9 cellular contexts compared by ENCODE assay signal in the genomic region with DNA sequence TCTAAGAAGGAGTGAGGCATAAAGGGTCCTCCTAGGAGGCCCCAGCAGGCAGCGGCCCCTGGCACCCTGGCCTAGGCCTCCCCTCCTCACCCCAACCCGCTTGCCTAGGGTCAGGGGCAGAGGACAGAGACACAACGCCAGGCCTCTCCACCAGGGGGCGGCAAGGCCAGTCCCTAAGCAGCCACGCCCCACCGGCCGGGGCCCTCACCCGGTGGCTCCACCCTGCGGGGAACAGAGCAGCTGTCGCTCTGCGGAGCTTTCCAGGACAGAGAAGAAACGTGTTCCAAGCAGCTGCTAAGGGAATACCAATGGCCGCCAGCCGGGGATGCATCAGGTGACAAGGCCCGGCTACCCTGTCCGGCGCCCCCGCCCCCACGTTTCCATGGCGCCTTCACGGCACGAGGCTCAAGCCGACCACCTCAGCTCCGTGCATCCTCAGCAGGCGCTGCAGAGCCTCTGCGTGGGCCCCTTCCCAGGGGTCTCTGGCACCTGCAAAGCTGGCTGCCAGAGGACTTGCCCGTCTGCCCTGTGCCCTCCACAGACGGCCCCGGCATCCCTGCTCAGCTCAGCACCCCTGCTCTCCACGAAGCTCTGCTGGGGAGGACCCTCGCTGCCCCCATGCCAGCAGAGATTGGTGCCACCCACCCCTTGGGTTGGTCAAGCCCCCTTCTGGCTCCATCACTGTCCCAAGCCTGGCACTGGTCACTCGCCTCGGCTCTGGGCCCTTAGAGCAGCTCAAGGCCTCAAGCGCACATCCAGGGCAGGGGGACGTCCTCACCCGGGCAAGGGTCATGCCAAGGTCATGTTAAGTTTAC. TPM values are rescaled to one million over a fixed set of nuclear protein-coding genes. Genes with fewer than 3 reads are reported as not detected.
DNase-seq lines count a peak whose midpoint lies in the region; ATAC-seq, FAIRE-seq and TF ChIP-seq lines count a peak whose summit lies in the region.
"Had no signal": no experiment of that assay in that cellular context is flagged by ENCODE, and none has a peak within 500 bp of the region (broad histone marks: within the 10 kb centered on the region; RNA-seq: fewer than 3 reads in every experiment).

No MANE protein-coding gene starts in this region.

- H3K27ac ChIP-seq in duodenal mucosa (ENCODE audit: low read depth, low read length) (peak overlapping the region; percentile 20), lower lobe of right lung (no peak overlapping the region)

- POLR2A ChIA-PET in activated CD4-positive, alpha-beta memory T cell treated with anti-CD3 and anti-CD28 coated beads for 36 hours (lab: Charles Lee) = interaction anchor here (0.9 to 1.4 kb wide), 3 partner anchors 13 to 40 kb away, joined by 3 to 5 read pairs (median 3); a partner anchor contains a TSS

- H3K36me3 ChIP-seq in duodenal mucosa (ENCODE audit: control insufficient read depth in 1 of 2, insufficient read depth in 2 of 2, low read length in 2 of 2) (peaks cover 16 to 50% of the 10 kb centered on the region in 2 donors), lower lobe of right lung (peaks cover 46% of the 10 kb centered on the region)

- CTCF ChIA-PET in activated CD4-positive, alpha-beta memory T cell treated with anti-CD3 and anti-CD28 coated beads for 36 hours (lab: Charles Lee) = interaction anchor here (0.6 to 2.1 kb wide), 32 partner anchors 8 to 532 kb away, joined by 3 to 25 read pairs (median 6); a partner anchor contains a TSS

- ATAC-seq in HG03521 (IDR thresholded peaks at IDR 0.05; ENCODE audit: unreplicated experiment) (peak; percentile 68), lower lobe of right lung (peak; percentile 85 to 90), GM21515 (IDR thresholded peaks at IDR 0.05; ENCODE audit: unreplicated experiment) (no peak)

- no peak overlapping the region for H3K27ac Mint-ChIP-seq in activated CD4-positive, alpha-beta memory T cell treated with anti-CD3 and anti-CD28 coated beads for 36 hours

- intact Hi-C loops in activated CD4-positive, alpha-beta memory T cell treated with anti-CD3 and anti-CD28 coated beads for 36 hours (cut with micrococcal nuclease) = no loop called here
- intact Hi-C loops in lower lobe of right lung (cut with DNase I) = no loop called here

- H3K9me3 Mint-ChIP-seq in activated CD4-positive, alpha-beta memory T cell treated with anti-CD3 and anti-CD28 coated beads for 36 hours = no peaks in the 10 kb centered on the region

- peaks cover 37% of the 10 kb centered on the region for H3K4me1 Mint-ChIP-seq in activated CD4-positive, alpha-beta memory T cell treated with anti-CD3 and anti-CD28 coated beads for 36 hours (ENCODE audit: low read depth)

- TF ChIP-seq CTCF in lower lobe of right lung (IDR thresholded peaks at IDR 0.05) = peak; percentile 95

- H3K4me3 ChIP-seq in duodenal mucosa (ENCODE audit: low read depth in 1 of 2, low read length in 2 of 2) (peak overlapping the region in 1 of 2 donors; percentile 7), lower lobe of right lung (peak overlapping the region; percentile 32)

- no peak overlapping the region for H3K9ac ChIP-seq in duodenal mucosa (ENCODE audit: low read depth in 1 of 2, low read length in 2 of 2)

- H3K27me3 ChIP-seq in duodenal mucosa (ENCODE audit: control insufficient read depth in 1 of 2, insufficient read depth in 2 of 2, low read length in 2 of 2) = no peaks in the 10 kb centered on the region
- no peaks in the 10 kb centered on the region for H3K27me3 ChIP-seq in lower lobe of right lung (ENCODE audit: low read depth)

- H3K36me3 Mint-ChIP-seq in activated CD4-positive, alpha-beta memory T cell treated with anti-CD3 and anti-CD28 coated beads for 36 hours = peaks cover 26% of the 10 kb centered on the region

- no peak overlapping the region for H3K4me3 Mint-ChIP-seq in activated CD4-positive, alpha-beta memory T cell treated with anti-CD3 and anti-CD28 coated beads for 36 hours

- H3K4me1 ChIP-seq in duodenal mucosa (ENCODE audit: control insufficient read depth in 1 of 2, insufficient read depth in 2 of 2, low read length in 2 of 2) = peaks cover 28 to 36% of the 10 kb centered on the region in 2 donors
- peaks cover 56% of the 10 kb centered on the region for H3K4me1 ChIP-seq in lower lobe of right lung

- no peaks in the 10 kb centered on the region for H3K27me3 Mint-ChIP-seq in activated CD4-positive, alpha-beta memory T cell treated with anti-CD3 and anti-CD28 coated beads for 36 hours

- FAIRE-seq in GM12891 (lab: Jason Lieb, UNC) = peak; percentile 90

- no peak for TF ChIP-seq POLR2A in GM12891 (IDR thresholded peaks at IDR 0.05; ENCODE audit: low read depth, low read length)

- DNase-seq in GM12891 (ENCODE audit: insufficient read length, low spot score) = peak; percentile 99
- DNase-seq in NCI-H69 (lab: John Stamatoyannopoulos, UW) = peak; percentile 97
- peak; percentile 92 for DNase-seq in activated CD4-positive, alpha-beta memory T cell treated with anti-CD3 and anti-CD28 coated beads for 36 hours
- peak; percentile 94 for DNase-seq in lower lobe of right lung
- DNase-seq in stimulated activated CD4-positive, alpha-beta T cell treated with anti-CD3 and anti-CD28 coated beads, TNF-alpha, amount 100 ng/mL, for 4 hours (ENCODE audit: low read depth in 3 of 3) = peak; percentile 68 to 80 (median 76)

- H3K9me3 ChIP-seq in duodenal mucosa (ENCODE audit: control insufficient read depth in 1 of 2, low read length in 2 of 2) = no peaks in the 10 kb centered on the region
- H3K9me3 ChIP-seq in lower lobe of right lung = no peaks in the 10 kb centered on the region

TF ChIP-seq in GM12891, 5 proteins besides CTCF, POLR2A, EP300 and RAD21:
- TF ChIP-seq TAF1 (IDR thresholded peaks at IDR 0.05; ENCODE audit: low read depth, low read length) = no peak

RNA-seq across cellular contexts. Expression of a gene that starts 5.6 kb away (rescaled TPM):
- polyA plus RNA-seq in GM12891 (2012; ENCODE audit: low read depth, missing spikeins) = 25.4 TPM
- 10 to 100 TPM; 67.2 to 67.6 TPM for total RNA-seq in activated CD4-positive, alpha-beta memory T cell treated with anti-CD3 and anti-CD28 coated beads for 36 hours
- total RNA-seq in lower lobe of right lung = 27.2 TPM

RNA-seq across cellular contexts. Expression of a gene that starts 14.3 kb away (rescaled TPM):
- polyA plus RNA-seq in GM12891 (2012; ENCODE audit: low read depth, missing spikeins) = 3.4 TPM
- 10 to 100 TPM; 11.9 to 12.4 TPM for total RNA-seq in activated CD4-positive, alpha-beta memory T cell treated with anti-CD3 and anti-CD28 coated beads for 36 hours
- total RNA-seq in lower lobe of right lung = 0.24 TPM
- total RNA-seq: subcutaneous adipose tissue had no signal

RNA-seq across cellular contexts. Expression of a gene that starts 15.6 kb away (rescaled TPM):
- 0.28 TPM for polyA plus RNA-seq in GM12891 (2012; ENCODE audit: low read depth, missing spikeins)
- total RNA-seq in activated CD4-positive, alpha-beta memory T cell treated with anti-CD3 and anti-CD28 coated beads for 36 hours = 1 to 10 TPM; 1.3 to 2.0 TPM
- not detected for total RNA-seq in lower lobe of right lung
- total RNA-seq: subcutaneous adipose tissue had no signal

RNA-seq across cellular contexts. Expression of a gene that starts 20.0 kb away (rescaled TPM):
- 32.2 TPM for polyA plus RNA-seq in GM12891 (2012; ENCODE audit: low read depth, missing spikeins)
- 10 to 100 TPM; 34.4 to 37.5 TPM for total RNA-seq in activated CD4-positive, alpha-beta memory T cell treated with anti-CD3 and anti-CD28 coated beads for 36 hours
- total RNA-seq in lower lobe of right lung = 24.7 TPM

RNA-seq across cellular contexts. Expression of a gene that starts 22.7 kb away (rescaled TPM):
- polyA plus RNA-seq in GM12891 (2012; ENCODE audit: low read depth, missing spikeins) = not detected
- total RNA-seq in activated CD4-positive, alpha-beta memory T cell treated with anti-CD3 and anti-CD28 coated beads for 36 hours = 1 to 10 TPM; 1.1 to 1.4 TPM
- 343 TPM for total RNA-seq in lower lobe of right lung

Comparison
In these comparisons a context has a peak if more than half of its experiments do, and no peak if none do; other contexts are left out.
1. RNA of a gene that starts 14.3 kb away (total RNA-seq): 11.9 to 12.4 TPM in activated CD4-positive, alpha-beta memory T cell treated with anti-CD3 and anti-CD28 coated beads for 36 hours; 0.24 TPM in lower lobe of right lung (single experiment); every median in the first group is over 10 times any median in the second.
2. Peak in every context shown above with its lines, with median percentiles within 50 percentile points of each other: DNase-seq.